In genomic region chr15:59420108-59420507, GRCh38 we compare ENCODE assay signal across 15 cellular contexts. TPM values are rescaled to one million over a fixed set of nuclear protein-coding genes. Genes with fewer than 3 reads are reported as not detected.
DNase-seq lines count a peak whose midpoint lies in the region; ATAC-seq and TF ChIP-seq lines count a peak whose summit lies in the region.
"Had no signal": no experiment of that assay in that cellular context is flagged by ENCODE, and none has a peak within 500 bp of the region (broad histone marks: within the 10 kb centered on the region; RNA-seq: fewer than 3 reads in every experiment).

No MANE protein-coding gene starts in this region.

- H3K27ac ChIP-seq in colonic mucosa = no peak overlapping the region

- peaks cover 7% of the 10 kb centered on the region for H3K4me1 Mint-ChIP-seq in activated T-cell treated with anti-CD3 and anti-CD28 coated beads, Interleukin-2, amount 50 U/mL, for 72 hours (ENCODE audit: low read depth)
- H3K4me1 Mint-ChIP-seq in stimulated activated naive CD8-positive, alpha-beta T cell treated with anti-CD3 and anti-CD28 coated beads, Interleukin-15, amount 100 ng/mL, for 72 hours = peaks cover 20% of the 10 kb centered on the region
- H3K4me1 Mint-ChIP-seq: CD4-positive, alpha-beta memory T cell had no signal

- H3K9me3 Mint-ChIP-seq in activated T-cell treated with anti-CD3 and anti-CD28 coated beads, Interleukin-2, amount 50 U/mL, for 72 hours = no peaks in the 10 kb centered on the region
- H3K9me3 Mint-ChIP-seq in stimulated activated naive CD8-positive, alpha-beta T cell treated with anti-CD3 and anti-CD28 coated beads, Interleukin-15, amount 100 ng/mL, for 72 hours = no peaks in the 10 kb centered on the region
- H3K9me3 Mint-ChIP-seq: CD4-positive, alpha-beta memory T cell had no signal

- H3K36me3 Mint-ChIP-seq in activated T-cell treated with anti-CD3 and anti-CD28 coated beads, Interleukin-2, amount 50 U/mL, for 72 hours (ENCODE audit: insufficient read depth in 2 of 2) = no peaks in the 10 kb centered on the region
- H3K36me3 Mint-ChIP-seq: CD4-positive, alpha-beta memory T cell had no signal

- H3K36me3 ChIP-seq in colonic mucosa = no peaks in the 10 kb centered on the region

- no peak overlapping the region for H3K4me3 Mint-ChIP-seq in activated T-cell treated with anti-CD3 and anti-CD28 coated beads, Interleukin-2, amount 50 U/mL, for 72 hours
- no peak overlapping the region for H3K4me3 Mint-ChIP-seq in stimulated activated naive CD8-positive, alpha-beta T cell treated with anti-CD3 and anti-CD28 coated beads, Interleukin-15, amount 100 ng/mL, for 72 hours
- H3K4me3 Mint-ChIP-seq: B cell; CD4-positive, alpha-beta memory T cell had no signal

- ATAC-seq in activated T-cell treated with anti-CD3 and anti-CD28 coated beads, Interleukin-2, amount 50 U/mL, for 72 hours (replicated peaks in 1 of 2) = peak; percentile 83 to 90
- ATAC-seq in stimulated activated naive CD8-positive, alpha-beta T cell treated with anti-CD3 and anti-CD28 coated beads, Interleukin-15, amount 100 ng/mL, for 72 hours = peak; percentile 99
- no peak for ATAC-seq in Right ventricle myocardium superior (ENCODE audit: poor library complexity)

- intact Hi-C loops in colonic mucosa (cut with DNase I) = no loop called here
- intact Hi-C loops in Right ventricle myocardium superior (cut with DNase I) = no loop called here

- no peaks in the 10 kb centered on the region for H3K9me3 ChIP-seq in colonic mucosa

- TF ChIP-seq EP300 in Ishikawa (IDR thresholded peaks at IDR 0.05; ENCODE audit: borderline replicate concordance) = no peak

- H3K4me1 ChIP-seq in colonic mucosa = no peaks in the 10 kb centered on the region

- peaks cover 40% of the 10 kb centered on the region for H3K27me3 Mint-ChIP-seq in activated T-cell treated with anti-CD3 and anti-CD28 coated beads, Interleukin-2, amount 50 U/mL, for 72 hours (ENCODE audit: low read depth)
- H3K27me3 Mint-ChIP-seq in stimulated activated naive CD8-positive, alpha-beta T cell treated with anti-CD3 and anti-CD28 coated beads, Interleukin-15, amount 100 ng/mL, for 72 hours = peaks cover 45% of the 10 kb centered on the region
- H3K27me3 Mint-ChIP-seq: B cell had no signal

- H3K9ac ChIP-seq in colonic mucosa (ENCODE audit: low read depth in 2 of 2, low read length in 2 of 2) = no peak overlapping the region

- TF ChIP-seq CTCF in colonic mucosa (IDR thresholded peaks at IDR 0.05) = no peak

- no peak overlapping the region for H3K4me3 ChIP-seq in colonic mucosa

- TF ChIP-seq RAD21 in Ishikawa (IDR thresholded peaks at IDR 0.05; ENCODE audit: low read depth) = no peak

- no peak overlapping the region for H3K27ac Mint-ChIP-seq in activated T-cell treated with anti-CD3 and anti-CD28 coated beads, Interleukin-2, amount 50 U/mL, for 72 hours
- H3K27ac Mint-ChIP-seq in stimulated activated naive CD8-positive, alpha-beta T cell treated with anti-CD3 and anti-CD28 coated beads, Interleukin-15, amount 100 ng/mL, for 72 hours = no peak overlapping the region
- H3K27ac Mint-ChIP-seq: B cell; CD4-positive, alpha-beta memory T cell had no signal

- no peaks in the 10 kb centered on the region for H3K27me3 ChIP-seq in colonic mucosa

- peak; percentile 6 to 14 for DNase-seq in activated T-cell treated with anti-CD3 and anti-CD28 coated beads, Interleukin-2, amount 50 U/mL, for 72 hours
- DNase-seq in activated T-cell treated with anti-CD3 and anti-CD28 coated beads for 4 hours (no peak), colonic mucosa (peak; percentile 6), Right ventricle myocardium superior (no peak), NCI-H2196 (lab: John Stamatoyannopoulos, UW; ENCODE audit: unreplicated experiment) (no peak)
- peak in 1 of 2 donors; percentile 31 for DNase-seq in stimulated activated naive CD8-positive, alpha-beta T cell treated with anti-CD3 and anti-CD28 coated beads, Interleukin-15, amount 100 ng/mL, for 72 hours
- DNase-seq: CD4-positive, alpha-beta memory T cell; DMS79 treated with DMSO at 0.1 percent for 48 hours; KBM-7; NCI-H1092; NCI-H187; NCI-H510A treated with DMSO at 0.1 percent for 48 hours; SIG-M5 had no signal

TF ChIP-seq in Ishikawa, 13 proteins besides CTCF, POLR2A, EP300 and RAD21:
- TF ChIP-seq TCF12 (IDR thresholded peaks at IDR 0.05; ENCODE audit: low read depth) (no peak), REST (IDR thresholded peaks at IDR 0.05; ENCODE audit: low read depth) (0 out of 2 replicates have a peak, but pooled peaks have one; percentile 10)

RNA-seq across cellular contexts. Expression of gene FAM81A, which starts 17.9 kb away (rescaled TPM):
- under 1 TPM in 1 of 2 donors, not detected in 1; 0.21 TPM for total RNA-seq in activated T-cell treated with anti-CD3 and anti-CD28 coated beads, Interleukin-2, amount 50 U/mL, for 72 hours
- total RNA-seq in colonic mucosa (10 to 100 TPM in 1 of 2 donors, 1 to 10 TPM in 1; 6.4 to 18.8 TPM), Right ventricle myocardium superior (8.0 TPM)
- total RNA-seq: CD4-positive, alpha-beta memory T cell had no signal

RNA-seq across cellular contexts. Expression of gene MYO1E, which starts 47.4 kb away (rescaled TPM):
- total RNA-seq in activated T-cell treated with anti-CD3 and anti-CD28 coated beads, Interleukin-2, amount 50 U/mL, for 72 hours = 1 to 10 TPM; 1.9 to 4.6 TPM
- 100 to 1,000 TPM; 252 to 329 TPM for total RNA-seq in colonic mucosa
- total RNA-seq in Right ventricle myocardium superior = 29.9 TPM

Comparison
In these comparisons a context has a peak if more than half of its experiments do, and no peak if none do; other contexts are left out.
1. DNase-seq: peak in activated T-cell treated with anti-CD3 and anti-CD28 coated beads, Interleukin-2, amount 50 U/mL, for 72 hours (2 of 2) and colonic mucosa (single experiment); none in activated T-cell treated with anti-CD3 and anti-CD28 coated beads for 4 hours (single experiment), Right ventricle myocardium superior (single experiment) and NCI-H2196 (single experiment).